In the genomic region with DNA sequence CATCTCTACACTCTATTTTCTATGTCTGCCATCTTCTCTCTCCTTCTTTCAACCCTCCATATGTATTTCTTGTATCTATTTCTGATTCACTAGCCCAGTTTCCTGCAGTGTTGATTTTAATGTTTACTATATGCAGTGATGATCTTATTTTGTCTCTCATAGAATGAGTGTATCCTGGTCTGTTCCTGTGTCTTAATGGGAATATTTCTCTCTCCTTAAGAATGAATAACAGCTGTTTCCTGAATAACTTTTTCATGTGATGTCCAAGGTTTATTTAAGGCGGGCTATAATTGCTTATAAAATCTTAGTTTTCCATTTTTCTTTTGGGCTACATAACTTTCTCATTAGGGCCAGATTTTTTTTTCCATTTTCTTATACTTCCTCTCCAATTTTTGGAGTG, we compare ENCODE assay signal across 23 cellular contexts.
"Had no signal": no experiment of that assay in that cellular context is flagged by ENCODE, and none has a peak within 500 bp of the region (broad histone marks: within the 10 kb centered on the region; RNA-seq: fewer than 3 reads in every experiment).

No MANE protein-coding gene starts in this region.

- H3K27ac Mint-ChIP-seq: activated naive CD8-positive, alpha-beta T cell; activated T-cell treated with anti-CD3 and anti-CD28 coated beads, Interleukin-2, amount 50 U/mL, for 24 hours; activated T-helper 17 cell treated with anti-CD3 and anti-CD28 coated beads, Interleukin-2, amount 50 U/mL, for 72 hours; memory B cell; naive B cell; neural progenitor cell had no signal

- H3K4me1 ChIP-seq: neural progenitor cell had no signal

- H3K4me3 ChIP-seq: adrenal gland, ascending aorta, mucosa of descending colon, neural progenitor cell, upper lobe of left lung had no signal

- H3K4me1 Mint-ChIP-seq: activated T-helper 17 cell treated with anti-CD3 and anti-CD28 coated beads, Interleukin-2, amount 50 U/mL, for 72 hours; neural progenitor cell had no signal

- H2AFZ ChIP-seq: neural progenitor cell had no signal

- DNase-seq: activated CD4-positive, alpha-beta T cell treated with anti-CD3 and anti-CD28 coated beads for 1 hour; activated CD4-positive, alpha-beta T cell treated with anti-CD3 and anti-CD28 coated beads, Interleukin-2, amount 50 U/mL, for 1 hour; activated CD8-positive, alpha-beta memory T cell treated with anti-CD3 and anti-CD28 coated beads for 24 hours; activated CD8-positive, alpha-beta memory T cell treated with anti-CD3 and anti-CD28 coated beads, Interleukin-2, amount 50 U/mL, for 4 hours; activated naive CD4-positive, alpha-beta T cell; activated T-cell treated with anti-CD3 and anti-CD28 coated beads, Interleukin-2, amount 50 U/mL, for 24 hours; adrenal gland; effector memory CD4-positive, alpha-beta T cell; mucosa of descending colon; naive B cell; posterior cingulate gyrus; stimulated activated CD4-positive, alpha-beta T cell treated with anti-CD3 and anti-CD28 coated beads, Interleukin-4, amount 100 ng/mL, for 1 hour; stimulated activated naive CD4-positive, alpha-beta T cell; T-helper 9 cell; upper lobe of left lung had no signal

- H3K9ac ChIP-seq: neural progenitor cell had no signal

- H3K9me3 Mint-ChIP-seq: central memory CD8-positive, alpha-beta T cell; neural progenitor cell had no signal

- H3K9me3 ChIP-seq: adrenal gland, ascending aorta, mucosa of descending colon, upper lobe of left lung had no signal

- H3K36me3 Mint-ChIP-seq: activated naive CD8-positive, alpha-beta T cell; memory B cell; naive B cell had no signal

- H3K36me3 ChIP-seq: adrenal gland, ascending aorta, neural progenitor cell, upper lobe of left lung had no signal

- H3K4me2 ChIP-seq: neural progenitor cell had no signal

- ATAC-seq: activated T-helper 17 cell treated with anti-CD3 and anti-CD28 coated beads, Interleukin-2, amount 50 U/mL, for 72 hours; esophagus mucosa; mucosa of descending colon; sciatic nerve had no signal

- H3K4me3 Mint-ChIP-seq: activated naive CD8-positive, alpha-beta T cell; activated T-cell treated with anti-CD3 and anti-CD28 coated beads, Interleukin-2, amount 50 U/mL, for 24 hours; activated T-helper 17 cell treated with anti-CD3 and anti-CD28 coated beads, Interleukin-2, amount 50 U/mL, for 72 hours; central memory CD8-positive, alpha-beta T cell; memory B cell; neural progenitor cell had no signal

- H3K27me3 ChIP-seq: adrenal gland, ascending aorta, neural progenitor cell, upper lobe of left lung had no signal

- H3K27me3 Mint-ChIP-seq: central memory CD8-positive, alpha-beta T cell; naive B cell had no signal

- H3K27ac ChIP-seq: ascending aorta, neural progenitor cell, upper lobe of left lung had no signal
